17 cellular contexts compared by ENCODE assay signal in genomic region chr1:40628903-40629292, GRCh38. TPM values are rescaled to one million over a fixed set of nuclear protein-coding genes. Genes with fewer than 3 reads are reported as not detected.
DNase-seq lines count a peak whose midpoint lies in the region; ATAC-seq, FAIRE-seq and TF ChIP-seq lines count a peak whose summit lies in the region.
"Had no signal": no experiment of that assay in that cellular context is flagged by ENCODE, and none has a peak within 500 bp of the region (broad histone marks: within the 10 kb centered on the region; RNA-seq: fewer than 3 reads in every experiment).

No MANE protein-coding gene starts in this region.

- H3K27me3 Mint-ChIP-seq in CD4-positive, alpha-beta memory T cell, result no peaks in the 10 kb centered on the region
- H3K27me3 Mint-ChIP-seq in activated T-helper 17 cell treated with anti-CD3 and anti-CD28 coated beads, Interleukin-2, amount 50 U/mL, for 72 hours, result no peaks in the 10 kb centered on the region
- H3K27me3 Mint-ChIP-seq in naive thymus-derived CD8-positive, alpha-beta T cell, result peaks cover 0 to 3% (median 0%) of the 10 kb centered on the region in 5 donors

- no peak for FAIRE-seq in H54 (lab: Jason Lieb, UNC)

- H3K27me3 ChIP-seq in CD4-positive, alpha-beta memory T cell (ENCODE audit: insufficient read depth, low read length), result no peaks in the 10 kb centered on the region
- no peaks in the 10 kb centered on the region for H3K27me3 ChIP-seq in A673 (replicated peaks; ENCODE audit: insufficient read depth, low read depth, low read length, poor library complexity)
- H3K27me3 ChIP-seq: right lobe of liver, SJSA1 had no signal

- no peak for TF ChIP-seq CTCF in A673 (conservative IDR thresholded peaks at IDR 0.05; ENCODE audit: low read depth, low read length)

- peaks cover 18% of the 10 kb centered on the region for H3K4me1 ChIP-seq in CD4-positive, alpha-beta memory T cell (ENCODE audit: insufficient read depth, low read length)
- no peaks in the 10 kb centered on the region for H3K4me1 ChIP-seq in A673 (ENCODE audit: insufficient read depth, low read length, poor library complexity, severe bottlenecking)

- no peak for DNase-seq in CD4-positive, alpha-beta memory T cell
- peak; percentile 67 for DNase-seq in H54 (ENCODE audit: insufficient read length, low spot score)
- DNase-seq in naive thymus-derived CD8-positive, alpha-beta T cell, result no peak
- no peak for DNase-seq in activated gamma-delta T cell treated with Interleukin-2 at 50 U/mL for 16 hours
- DNase-seq in A673 (ENCODE audit: low spot score), result no peak
- no peak for DNase-seq in putamen (ENCODE audit: low spot score)
- DNase-seq: amygdala, H7, hippocampal formation, kidney glomerular epithelial cell, NCI-H1048, occipital lobe, T1000 had no signal

- H3K27ac ChIP-seq in CD4-positive, alpha-beta memory T cell (ENCODE audit: low read depth, low read length), result no peak overlapping the region
- H3K27ac ChIP-seq in A673 (ENCODE audit: low read depth, low read length, poor library complexity, severe bottlenecking), result no peak overlapping the region
- H3K27ac ChIP-seq: right lobe of liver, SJSA1 had no signal

- no peak overlapping the region for H3K4me3 ChIP-seq in CD4-positive, alpha-beta memory T cell (ENCODE audit: low read length in 2 of 2)
- no peak overlapping the region for H3K4me3 ChIP-seq in A673 (ENCODE audit: low read depth, low read length, poor library complexity, severe bottlenecking)
- H3K4me3 ChIP-seq: right lobe of liver, SJSA1 had no signal

- TF ChIP-seq POLR2A in H54 (IDR thresholded peaks at IDR 0.05; ENCODE audit: low read depth, low read length), result no peak

- peak; percentile 8 for ATAC-seq in activated T-helper 17 cell treated with anti-CD3 and anti-CD28 coated beads, Interleukin-2, amount 50 U/mL, for 72 hours (replicated peaks)
- no peak for ATAC-seq in naive thymus-derived CD8-positive, alpha-beta T cell
- ATAC-seq: right lobe of liver had no signal

- peak overlapping the region in 5 of 7 donors; percentile 8 to 82 (median 79) for H3K27ac Mint-ChIP-seq in CD4-positive, alpha-beta memory T cell
- H3K27ac Mint-ChIP-seq in activated T-helper 17 cell treated with anti-CD3 and anti-CD28 coated beads, Interleukin-2, amount 50 U/mL, for 72 hours, result peak overlapping the region; percentile 48
- H3K27ac Mint-ChIP-seq in naive thymus-derived CD8-positive, alpha-beta T cell, result peak overlapping the region in 6 of 10 donors; percentile 3 to 88 (median 48)
- H3K27ac Mint-ChIP-seq: B cell had no signal

- CTCF ChIA-PET in CD4-positive, alpha-beta memory T cell (lab: Charles Lee; ENCODE audit: partially characterized antibody), result interaction anchor here (1.0 kb wide), 1 partner anchor 40 kb away, joined by 6 read pairs; no protein-coding TSS in a partner anchor
- CTCF ChIA-PET in A673 (lab: Charles Lee), result no interaction called here

- no peaks in the 10 kb centered on the region for H3K36me3 ChIP-seq in CD4-positive, alpha-beta memory T cell (ENCODE audit: insufficient read depth, low read length)
- H3K36me3 ChIP-seq in A673 (ENCODE audit: insufficient read depth, low read length, poor library complexity, severe bottlenecking), result no peaks in the 10 kb centered on the region
- H3K36me3 ChIP-seq: right lobe of liver, SJSA1 had no signal

- POLR2A ChIA-PET in CD4-positive, alpha-beta memory T cell (lab: Charles Lee; ENCODE audit: partially characterized antibody), result interaction anchor here (1.6 kb wide), 1 partner anchor 63 kb away, joined by 8 read pairs; the partner anchor contains the start of gene NFYC
- POLR2A ChIA-PET in naive thymus-derived CD8-positive, alpha-beta T cell (lab: Charles Lee), result interaction anchor here (1.1 kb wide), 1 partner anchor 63 kb away, joined by 3 read pairs; the partner anchor contains the start of gene NFYC
- POLR2A ChIA-PET in A673 (lab: Charles Lee; ENCODE audit: low non-redundant PET), result no interaction called here

- H3K9me3 Mint-ChIP-seq in CD4-positive, alpha-beta memory T cell, result no peaks in the 10 kb centered on the region
- no peaks in the 10 kb centered on the region for H3K9me3 Mint-ChIP-seq in activated T-helper 17 cell treated with anti-CD3 and anti-CD28 coated beads, Interleukin-2, amount 50 U/mL, for 72 hours
- H3K9me3 Mint-ChIP-seq in naive thymus-derived CD8-positive, alpha-beta T cell, result no peaks in the 10 kb centered on the region

- H3K36me3 Mint-ChIP-seq in CD4-positive, alpha-beta memory T cell, result no peaks in the 10 kb centered on the region
- no peaks in the 10 kb centered on the region for H3K36me3 Mint-ChIP-seq in activated T-helper 17 cell treated with anti-CD3 and anti-CD28 coated beads, Interleukin-2, amount 50 U/mL, for 72 hours (ENCODE audit: low read depth)
- no peaks in the 10 kb centered on the region for H3K36me3 Mint-ChIP-seq in naive thymus-derived CD8-positive, alpha-beta T cell

- H3K4me1 Mint-ChIP-seq in CD4-positive, alpha-beta memory T cell, result peaks cover 8 to 26% (median 17%) of the 10 kb centered on the region in 4 donors
- peaks cover 10% of the 10 kb centered on the region for H3K4me1 Mint-ChIP-seq in activated T-helper 17 cell treated with anti-CD3 and anti-CD28 coated beads, Interleukin-2, amount 50 U/mL, for 72 hours
- peaks cover 5 to 32% (median 25%) of the 10 kb centered on the region in 4 donors for H3K4me1 Mint-ChIP-seq in naive thymus-derived CD8-positive, alpha-beta T cell

- no peak overlapping the region for H3K4me3 Mint-ChIP-seq in CD4-positive, alpha-beta memory T cell
- peak overlapping the region; percentile 29 for H3K4me3 Mint-ChIP-seq in activated T-helper 17 cell treated with anti-CD3 and anti-CD28 coated beads, Interleukin-2, amount 50 U/mL, for 72 hours
- peak overlapping the region in 1 of 10 donors; percentile 52 for H3K4me3 Mint-ChIP-seq in naive thymus-derived CD8-positive, alpha-beta T cell
- H3K4me3 Mint-ChIP-seq: B cell had no signal

- intact Hi-C loops in CD4-positive, alpha-beta memory T cell (cut with micrococcal nuclease), result loop anchor here (5.0 kb wide), 1 partner anchor 38 kb away; the partner anchor contains the start of gene RIMS3
- intact Hi-C loops in A673 (cut with micrococcal nuclease; ENCODE audit: unreplicated experiment), result no loop called here

- no TSS peak for BruUV-seq in A673 (replicated peaks; lab: Mats Ljungman, UMichigan)

- H3K9me3 ChIP-seq in CD4-positive, alpha-beta memory T cell (ENCODE audit: control insufficient read depth in 1 of 2, low read length in 2 of 2), result no peaks in the 10 kb centered on the region
- no peaks in the 10 kb centered on the region for H3K9me3 ChIP-seq in A673 (ENCODE audit: low read depth, low read length, poor library complexity, severe bottlenecking)
- H3K9me3 ChIP-seq: right lobe of liver, SJSA1 had no signal

RNA-seq across cellular contexts. Expression of gene RIMS3, which starts 36.6 kb away (rescaled TPM):
- total RNA-seq in CD4-positive, alpha-beta memory T cell, result 1 to 10 TPM; 2.0 to 2.3 TPM
- polyA plus RNA-seq in CD4-positive, alpha-beta memory T cell, result 1 to 10 TPM; 1.5 to 3.4 TPM
- 1 to 10 TPM; 3.0 to 4.2 TPM for total RNA-seq in activated T-helper 17 cell treated with anti-CD3 and anti-CD28 coated beads, Interleukin-2, amount 50 U/mL, for 72 hours
- 1 to 10 TPM; 1.2 to 2.0 TPM for total RNA-seq in naive thymus-derived CD8-positive, alpha-beta T cell
- polyA plus RNA-seq in naive thymus-derived CD8-positive, alpha-beta T cell, result 1 to 10 TPM in 2 of 3 donors, under 1 TPM in 1; 0.76 to 1.5 (median 1.0) TPM
- 9.9 and 21.5 TPM in 2 replicates for total RNA-seq in A673 (2021)
